In the genomic region with DNA sequence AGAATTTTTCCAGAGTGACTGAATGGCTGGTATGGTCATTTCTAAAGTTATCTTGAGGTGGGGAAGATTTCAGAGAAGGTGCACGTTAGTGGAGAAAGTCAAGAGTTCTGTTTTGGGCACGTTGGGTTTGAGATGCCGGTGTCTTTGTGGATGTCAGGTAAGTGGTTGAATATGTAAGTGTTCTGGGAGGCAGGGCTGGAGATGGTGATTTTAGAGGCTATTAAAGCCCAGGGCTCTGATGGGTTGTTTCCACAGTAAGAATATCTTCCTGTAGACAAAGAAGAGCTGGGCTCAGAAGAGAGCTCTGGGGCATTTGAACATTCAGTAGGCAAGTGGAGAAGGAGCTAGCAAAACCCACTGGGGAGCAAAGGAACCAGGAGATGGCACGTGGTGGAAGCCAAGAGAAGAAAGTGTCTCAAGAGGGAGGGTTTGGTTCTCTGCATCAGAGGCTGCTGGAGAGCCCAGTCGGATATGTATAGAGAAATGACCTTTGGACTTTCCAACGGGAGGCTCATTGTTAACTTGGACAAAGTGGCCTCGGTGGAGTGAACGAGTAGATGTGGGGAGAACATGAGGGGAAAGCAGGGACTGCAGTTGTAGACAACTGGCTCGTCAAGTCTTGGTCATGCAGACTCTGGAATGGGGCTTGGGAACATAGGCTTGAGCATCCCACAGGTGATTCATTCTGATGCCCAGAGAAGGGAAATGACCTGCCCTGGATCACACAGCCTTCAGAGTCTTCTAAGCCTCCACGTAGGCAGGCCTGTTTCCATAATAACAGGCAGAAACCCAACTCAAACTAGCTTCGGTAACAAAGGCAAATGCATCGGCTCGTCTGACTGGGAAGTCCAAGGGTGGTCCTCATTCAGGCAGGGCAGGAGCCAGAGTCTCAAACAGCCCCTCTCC, we compare ENCODE assay signal across 22 cellular contexts.
DNase-seq lines count a peak whose midpoint lies in the region; ATAC-seq and TF ChIP-seq lines count a peak whose summit lies in the region.
"Had no signal": no experiment of that assay in that cellular context is flagged by ENCODE, and none has a peak within 500 bp of the region (broad histone marks: within the 10 kb centered on the region; RNA-seq: fewer than 3 reads in every experiment).

No MANE protein-coding gene starts in this region.

- H2AFZ ChIP-seq in hepatocyte = no peak overlapping the region
- H2AFZ ChIP-seq: neural progenitor cell had no signal

- no peak for ATAC-seq in GM18520 (IDR thresholded peaks at IDR 0.05; ENCODE audit: unreplicated experiment)
- ATAC-seq in T-helper 17 cell = no peak
- ATAC-seq in HG03571 (IDR thresholded peaks at IDR 0.05; ENCODE audit: unreplicated experiment) = no peak
- ATAC-seq: activated CD8-positive, alpha-beta T cell treated with anti-CD3 and anti-CD28 coated beads, Interleukin-2, amount 10 ng/mL, durations not matched to agents 7 days and 5 days; right lobe of liver; Right ventricle myocardium inferior; T-cell had no signal

- H3K9me2 ChIP-seq in hepatocyte (replicated peaks; ENCODE audit: insufficient read depth) = no peaks in the 10 kb centered on the region

- H3K27ac ChIP-seq in hepatocyte = peak overlapping the region; percentile 74
- H3K27ac ChIP-seq: neural progenitor cell, right lobe of liver, vagina had no signal

- no peaks in the 10 kb centered on the region for H3K79me2 ChIP-seq in hepatocyte

- no peak overlapping the region for H3K4me2 ChIP-seq in hepatocyte
- H3K4me2 ChIP-seq: neural progenitor cell had no signal

- H3K27me3 ChIP-seq in hepatocyte = no peaks in the 10 kb centered on the region
- H3K27me3 ChIP-seq: neural progenitor cell, right lobe of liver, vagina had no signal

- H3K4me1 Mint-ChIP-seq in T-helper 17 cell = peaks cover 9% of the 10 kb centered on the region
- H3K4me1 Mint-ChIP-seq: CD8-positive, alpha-beta memory T cell had no signal

- H4K20me1 ChIP-seq in hepatocyte (ENCODE audit: insufficient read depth, poor library complexity, severe bottlenecking) = no peaks in the 10 kb centered on the region

- no peak overlapping the region for H3K4me3 Mint-ChIP-seq in T-helper 17 cell
- H3K4me3 Mint-ChIP-seq: activated CD8-positive, alpha-beta T cell treated with anti-CD3 and anti-CD28 coated beads, Interleukin-2, amount 10 ng/mL, durations not matched to agents 7 days and 5 days; CD8-positive, alpha-beta memory T cell; neural progenitor cell; T-cell had no signal

- H3K36me3 Mint-ChIP-seq in T-helper 17 cell (ENCODE audit: low read depth) = no peaks in the 10 kb centered on the region
- H3K36me3 Mint-ChIP-seq: neural progenitor cell, T-cell had no signal

- WGBS in hepatocyte (ENCODE audit: low lambda C conversion rate, missing lambda C conversion rate) = 78% methylated on average over 13 of the region's 13 CpGs

- no peak overlapping the region for H3K27ac Mint-ChIP-seq in T-helper 17 cell
- H3K27ac Mint-ChIP-seq: activated CD8-positive, alpha-beta T cell treated with anti-CD3 and anti-CD28 coated beads, Interleukin-2, amount 10 ng/mL, durations not matched to agents 7 days and 5 days; neural progenitor cell; T-cell had no signal

- H3K4me1 ChIP-seq in hepatocyte (ENCODE audit: insufficient read depth) = peaks cover 11% of the 10 kb centered on the region
- H3K4me1 ChIP-seq: right lobe of liver, vagina had no signal

- no peak overlapping the region for H3K4me3 ChIP-seq in hepatocyte
- H3K4me3 ChIP-seq: neural progenitor cell, right lobe of liver, vagina had no signal

- no peaks in the 10 kb centered on the region for H3K36me3 ChIP-seq in hepatocyte (replicated peaks; ENCODE audit: insufficient read depth, low read depth)
- H3K36me3 ChIP-seq: neural progenitor cell, right lobe of liver, vagina had no signal

- TF ChIP-seq CTCF in hepatocyte (IDR thresholded peaks at IDR 0.05; ENCODE audit: poor library complexity) = no peak

- H3K9me3 ChIP-seq in hepatocyte (ENCODE audit: low read depth) = no peaks in the 10 kb centered on the region
- no peaks in the 10 kb centered on the region for H3K9me3 ChIP-seq in T-helper 17 cell (ENCODE audit: control insufficient read depth, low read length, poor library complexity, severe bottlenecking)
- H3K9me3 ChIP-seq: right lobe of liver, vagina had no signal

- DNase-seq in activated effector memory CD4-positive, alpha-beta T cell treated with anti-CD3 and anti-CD28 coated beads, Interleukin-2, amount 50 U/mL, for 16 hours = peak; percentile 22
- DNase-seq in activated effector memory CD4-positive, alpha-beta T cell treated with Interleukin-2 at 50 U/mL for 16 hours = no peak
- DNase-seq in HT-29 (ENCODE audit: low spot score) = peak; percentile 87
- peak; percentile 66 for DNase-seq in hepatocyte (ENCODE audit: low spot score)
- peak; percentile 14 for DNase-seq in stimulated activated CD8-positive, alpha-beta memory T cell treated with anti-CD3 and anti-CD28 coated beads, Interleukin-4, amount 100 ng/mL, for 48 hours
- no peak for DNase-seq in T-helper 17 cell
- DNase-seq: activated CD8-positive, alpha-beta T cell treated with anti-CD3 and anti-CD28 coated beads, Interleukin-2, amount 10 ng/mL, durations not matched to agents 7 days and 5 days; activated gamma-delta T cell; cortex of kidney; foreskin fibroblast; hypothalamus; midbrain; NCI-H2081; NCI-H524; T-cell had no signal

- H3K27me3 Mint-ChIP-seq in T-helper 17 cell = no peaks in the 10 kb centered on the region
- H3K27me3 Mint-ChIP-seq: CD8-positive, alpha-beta memory T cell; T-cell had no signal

Comparison
In these comparisons a context has a peak if more than half of its experiments do, and no peak if none do; other contexts are left out.
1. DNase-seq: peak in activated effector memory CD4-positive, alpha-beta T cell treated with anti-CD3 and anti-CD28 coated beads, Interleukin-2, amount 50 U/mL, for 16 hours (single experiment), HT-29 (single experiment), hepatocyte (single experiment) and stimulated activated CD8-positive, alpha-beta memory T cell treated with anti-CD3 and anti-CD28 coated beads, Interleukin-4, amount 100 ng/mL, for 48 hours (single experiment); none in activated effector memory CD4-positive, alpha-beta T cell treated with Interleukin-2 at 50 U/mL for 16 hours (single experiment) and T-helper 17 cell (0 of 3).